Comparison of ENCODE assay signal across 14 cellular contexts in genomic region chr17:49403514-49404289, GRCh38. TPM values are rescaled to one million over a fixed set of nuclear protein-coding genes. Genes with fewer than 3 reads are reported as not detected.
DNase-seq lines count a peak whose midpoint lies in the region; ATAC-seq and TF ChIP-seq lines count a peak whose summit lies in the region.
"Had no signal": no experiment of that assay in that cellular context is flagged by ENCODE, and none has a peak within 500 bp of the region (broad histone marks: within the 10 kb centered on the region; RNA-seq: fewer than 3 reads in every experiment).

No MANE protein-coding gene starts in this region.

- H3K27me3 Mint-ChIP-seq in immature natural killer cell (ENCODE audit: low read depth in 3 of 3) = peaks cover 0 to 13% (median 10%) of the 10 kb centered on the region in 3 donors

- intact Hi-C loops in thyroid gland (cut with DNase I) = no loop called here

- H3K27me3 ChIP-seq in WERI-Rb-1 (ENCODE audit: insufficient read depth, low read depth, severe bottlenecking) = no peaks in the 10 kb centered on the region
- H3K27me3 ChIP-seq in thyroid gland = no peaks in the 10 kb centered on the region
- H3K27me3 ChIP-seq: SJCRH30 had no signal

- H3K4me1 Mint-ChIP-seq in immature natural killer cell = peaks cover 65 to 73% of the 10 kb centered on the region in 2 donors
- peaks cover 42% of the 10 kb centered on the region for H3K4me1 Mint-ChIP-seq in stimulated activated effector memory CD8-positive, alpha-beta T cell treated with anti-CD3 and anti-CD28 coated beads, Interleukin-12 subunit alpha, Interleukin-12 subunit beta, amount 100 ng/mL, for 72 hours

- TF ChIP-seq CTCF in WERI-Rb-1 (IDR thresholded peaks at IDR 0.05; ENCODE audit: low read depth, low read length) = no peak
- TF ChIP-seq CTCF in thyroid gland (IDR thresholded peaks at IDR 0.05) = no peak

- WGBS in thyroid gland, 2 donors = 86 to 89% methylated on average over 6 to 10 of the region's 10 CpGs

- no peak overlapping the region for H3K4me3 ChIP-seq in WERI-Rb-1 (ENCODE audit: low read depth, low read length)
- H3K4me3 ChIP-seq in thyroid gland (replicated peaks in 1 of 3) = no peak overlapping the region
- H3K4me3 ChIP-seq: SJCRH30 had no signal

- H3K27ac ChIP-seq in WERI-Rb-1 (peak overlapping the region; percentile 94), thyroid gland (no peak overlapping the region)
- H3K27ac ChIP-seq: SJCRH30 had no signal

- no peaks in the 10 kb centered on the region for H3K9me3 Mint-ChIP-seq in immature natural killer cell
- no peaks in the 10 kb centered on the region for H3K9me3 Mint-ChIP-seq in stimulated activated effector memory CD8-positive, alpha-beta T cell treated with anti-CD3 and anti-CD28 coated beads, Interleukin-12 subunit alpha, Interleukin-12 subunit beta, amount 100 ng/mL, for 72 hours

- ATAC-seq in HG03097 (IDR thresholded peaks at IDR 0.05; ENCODE audit: low FRiP score, unreplicated experiment) = peak; percentile 16
- ATAC-seq in stimulated activated effector memory CD8-positive, alpha-beta T cell treated with anti-CD3 and anti-CD28 coated beads, Interleukin-12 subunit alpha, Interleukin-12 subunit beta, amount 100 ng/mL, for 72 hours = no peak
- ATAC-seq in GM18868 (IDR thresholded peaks at IDR 0.05; ENCODE audit: unreplicated experiment) = no peak

- TF ChIP-seq POLR2A in thyroid gland (IDR thresholded peaks at IDR 0.05) = no peak

- H3K4me3 Mint-ChIP-seq in immature natural killer cell = peak overlapping the region; percentile 68 to 88 (median 79)
- H3K4me3 Mint-ChIP-seq in stimulated activated effector memory CD8-positive, alpha-beta T cell treated with anti-CD3 and anti-CD28 coated beads, Interleukin-12 subunit alpha, Interleukin-12 subunit beta, amount 100 ng/mL, for 72 hours = peak overlapping the region; percentile 34

- H3K36me3 Mint-ChIP-seq in immature natural killer cell = peaks cover 22 to 35% (median 24%) of the 10 kb centered on the region in 3 donors
- peaks cover 75% of the 10 kb centered on the region for H3K36me3 Mint-ChIP-seq in stimulated activated effector memory CD8-positive, alpha-beta T cell treated with anti-CD3 and anti-CD28 coated beads, Interleukin-12 subunit alpha, Interleukin-12 subunit beta, amount 100 ng/mL, for 72 hours

- no peak for DNase-seq in WERI-Rb-1
- peak; percentile 65 to 70 (median 67) for DNase-seq in immature natural killer cell
- DNase-seq in stimulated activated effector memory CD8-positive, alpha-beta T cell treated with anti-CD3 and anti-CD28 coated beads, Interleukin-12 subunit alpha, Interleukin-12 subunit beta, amount 100 ng/mL, for 72 hours (ENCODE audit: low spot score in 2 of 2) = no peak
- DNase-seq in DMS79 treated with DMSO at 0.1 percent for 48 hours (lab: John Stamatoyannopoulos, UW) = no peak
- no peak for DNase-seq in thyroid gland
- no peak for DNase-seq in GF-D8 (lab: John Stamatoyannopoulos, UW)
- DNase-seq: COR-L47; MM.1S; NCI-H2081 treated with DMSO at 0.1 percent for 48 hours; stimulated activated CD4-positive, alpha-beta T cell treated with anti-CD3 and anti-CD28 coated beads, Interleukin-2, amount 100 ng/mL, for 48 hours; stimulated activated naive CD4-positive, alpha-beta T cell had no signal

- no peaks in the 10 kb centered on the region for H3K9me3 ChIP-seq in WERI-Rb-1 (ENCODE audit: severe bottlenecking)
- H3K9me3 ChIP-seq in thyroid gland = no peaks in the 10 kb centered on the region
- H3K9me3 ChIP-seq: SJCRH30 had no signal

- H3K27ac Mint-ChIP-seq in immature natural killer cell = peak overlapping the region; percentile 94 to 98 (median 98)
- H3K27ac Mint-ChIP-seq in stimulated activated effector memory CD8-positive, alpha-beta T cell treated with anti-CD3 and anti-CD28 coated beads, Interleukin-12 subunit alpha, Interleukin-12 subunit beta, amount 100 ng/mL, for 72 hours = peak overlapping the region; percentile 90

- peaks cover 3 to 7% of the 10 kb centered on the region in 2 donors for H3K4me1 ChIP-seq in thyroid gland

- H3K36me3 ChIP-seq in WERI-Rb-1 (peaks cover 56% of the 10 kb centered on the region), thyroid gland (peaks cover 39 to 49% of the 10 kb centered on the region in 2 donors)

RNA-seq across cellular contexts. Expression of gene PHB1, which starts 11.0 kb away (rescaled TPM):
- polyA plus RNA-seq in immature natural killer cell = 100 to 1,000 TPM; 166 to 274 (median 228) TPM
- total RNA-seq in thyroid gland = 100 to 1,000 TPM in 2 of 4 donors, 10 to 100 TPM in 2; 77.5 to 129 (median 103) TPM

RNA-seq across cellular contexts. Expression of gene ZNF652, which starts 41.7 kb away (rescaled TPM):
- 10 to 100 TPM in 2 of 3 donors, 1 to 10 TPM in 1; 9.7 to 25.8 (median 16.0) TPM for polyA plus RNA-seq in immature natural killer cell
- 10 to 100 TPM; 60.0 to 64.9 (median 62.1) TPM for total RNA-seq in thyroid gland

Comparison
In these comparisons a context has a peak if more than half of its experiments do, and no peak if none do; other contexts are left out.
1. DNase-seq: peak in immature natural killer cell (3 of 3); none in WERI-Rb-1 (single experiment), stimulated activated effector memory CD8-positive, alpha-beta T cell treated with anti-CD3 and anti-CD28 coated beads, Interleukin-12 subunit alpha, Interleukin-12 subunit beta, amount 100 ng/mL, for 72 hours (0 of 2), DMS79 treated with DMSO at 0.1 percent for 48 hours (single experiment), thyroid gland (0 of 2) and GF-D8 (single experiment).